ENCODE assay signal across 18 cellular contexts in the genomic region with DNA sequence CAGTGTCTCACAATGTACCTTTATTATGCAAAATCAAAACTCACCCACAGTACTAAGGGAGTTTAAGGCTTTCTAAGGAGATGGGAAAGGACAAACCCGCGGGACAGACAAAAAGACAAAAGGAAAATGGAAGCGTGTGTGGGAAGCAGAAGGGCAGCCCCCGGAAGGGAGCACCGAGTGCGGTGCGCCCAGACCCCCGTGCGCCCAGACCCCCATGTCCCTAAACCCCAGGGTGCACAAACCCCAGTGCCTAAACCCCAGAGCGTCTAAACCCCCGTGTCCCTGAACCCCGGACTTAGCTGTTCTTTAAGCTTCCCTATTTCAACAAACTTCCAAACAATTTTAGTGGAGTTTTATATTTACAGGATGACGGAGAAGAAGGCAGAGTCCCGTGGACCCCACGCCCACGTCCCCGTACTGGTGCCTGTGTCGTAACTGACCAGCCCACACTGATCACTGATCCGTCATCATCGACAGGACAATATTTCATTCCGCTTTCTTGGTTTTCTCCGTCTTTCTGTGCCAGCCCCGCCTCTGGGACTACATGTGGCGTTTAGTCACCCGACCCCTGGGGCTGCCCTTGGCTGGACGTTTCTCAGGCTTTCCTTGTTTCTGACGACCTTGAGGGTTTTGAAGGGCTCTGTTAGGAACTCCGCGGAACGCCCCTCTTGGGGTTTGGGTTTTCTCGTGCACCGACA.
"Had no signal": no experiment of that assay in that cellular context is flagged by ENCODE, and none has a peak within 500 bp of the region (broad histone marks: within the 10 kb centered on the region; RNA-seq: fewer than 3 reads in every experiment).

No MANE protein-coding gene starts in this region.

- H3K4me3 ChIP-seq: coronary artery, esophagus squamous epithelium, pancreas, tibial artery, uterus had no signal

- H3K27me3 ChIP-seq: pancreas, uterus had no signal

- DNase-seq: activated CD4-positive, alpha-beta memory T cell treated with anti-CD3 and anti-CD28 coated beads for 36 hours; activated CD4-positive, alpha-beta T cell treated with anti-CD3 and anti-CD28 coated beads for 36 hours; activated CD8-positive, alpha-beta memory T cell treated with anti-CD3 and anti-CD28 coated beads, Interleukin-2, amount 10 ng/mL, durations not matched to agents 7 days and 5 days; activated naive CD4-positive, alpha-beta T cell treated with anti-CD3 and anti-CD28 coated beads for 36 hours; activated T-cell treated with anti-CD3 and anti-CD28 coated beads, Interleukin-2, amount 50 U/mL, for 1 hour; central memory CD4-positive, alpha-beta T cell; esophagus squamous epithelium; foreskin fibroblast; glutamatergic neuron; pancreas; stimulated activated CD4-positive, alpha-beta T cell treated with anti-CD3 and anti-CD28 coated beads, Interleukin-15, amount 100 ng/mL, for 24 hours; stimulated activated CD4-positive, alpha-beta T cell treated with anti-CD3 and anti-CD28 coated beads, Interleukin-4, amount 100 ng/mL, for 1 hour; stimulated activated naive B cell treated with anti-CD40 and anti-IgM and Interleukin-4, amounts not matched to agents 10 μg/mL and 1 μg/mL and 100 μg/mL, for 72 hours; T-helper 17 cell; uterus had no signal

- H3K4me1 Mint-ChIP-seq: activated CD4-positive, alpha-beta T cell treated with anti-CD3 and anti-CD28 coated beads for 36 hours had no signal

- H3K36me3 ChIP-seq: esophagus squamous epithelium, pancreas, tibial artery, uterus had no signal

- H3K4me3 Mint-ChIP-seq: activated CD4-positive, alpha-beta memory T cell treated with anti-CD3 and anti-CD28 coated beads for 36 hours; activated CD4-positive, alpha-beta T cell treated with anti-CD3 and anti-CD28 coated beads for 36 hours; activated CD8-positive, alpha-beta memory T cell treated with anti-CD3 and anti-CD28 coated beads, Interleukin-2, amount 10 ng/mL, durations not matched to agents 7 days and 5 days; activated naive CD4-positive, alpha-beta T cell treated with anti-CD3 and anti-CD28 coated beads for 36 hours; stimulated activated naive B cell treated with anti-CD40 and anti-IgM and Interleukin-4, amounts not matched to agents 10 μg/mL and 1 μg/mL and 100 μg/mL, for 72 hours; T-helper 17 cell had no signal

- H3K27ac Mint-ChIP-seq: activated CD4-positive, alpha-beta memory T cell treated with anti-CD3 and anti-CD28 coated beads for 36 hours; activated CD4-positive, alpha-beta T cell treated with anti-CD3 and anti-CD28 coated beads for 36 hours; activated CD8-positive, alpha-beta memory T cell treated with anti-CD3 and anti-CD28 coated beads, Interleukin-2, amount 10 ng/mL, durations not matched to agents 7 days and 5 days; activated naive CD4-positive, alpha-beta T cell treated with anti-CD3 and anti-CD28 coated beads for 36 hours; activated T-helper 2 cell treated with anti-CD3 and anti-CD28 coated beads, Interferon-gamma antibody, Interleukin-2, Interleukin-4, amounts not matched to agents 10 μg/mL and 5 μg/mL and 100 μg/mL, durations not matched to agents 14 hours and 24 hours and 36 hours; T-helper 17 cell had no signal

- H3K27ac ChIP-seq: coronary artery, esophagus squamous epithelium, pancreas, tibial artery, uterus had no signal

- H3K9me3 ChIP-seq: esophagus squamous epithelium, pancreas, tibial artery, uterus had no signal

- H3K27me3 Mint-ChIP-seq: activated CD4-positive, alpha-beta memory T cell treated with anti-CD3 and anti-CD28 coated beads for 36 hours; activated CD4-positive, alpha-beta T cell treated with anti-CD3 and anti-CD28 coated beads for 36 hours; activated CD8-positive, alpha-beta memory T cell treated with anti-CD3 and anti-CD28 coated beads, Interleukin-2, amount 10 ng/mL, durations not matched to agents 7 days and 5 days; stimulated activated naive B cell treated with anti-CD40 and anti-IgM and Interleukin-4, amounts not matched to agents 10 μg/mL and 1 μg/mL and 100 μg/mL, for 72 hours; T-helper 17 cell had no signal

- ATAC-seq: activated CD4-positive, alpha-beta T cell treated with anti-CD3 and anti-CD28 coated beads for 36 hours; activated CD8-positive, alpha-beta memory T cell treated with anti-CD3 and anti-CD28 coated beads, Interleukin-2, amount 10 ng/mL, durations not matched to agents 7 days and 5 days; pancreas; stimulated activated naive B cell treated with anti-CD40 and anti-IgM and Interleukin-4, amounts not matched to agents 10 μg/mL and 1 μg/mL and 100 μg/mL, for 72 hours; T-helper 17 cell had no signal

- H3K9me3 Mint-ChIP-seq: activated CD4-positive, alpha-beta memory T cell treated with anti-CD3 and anti-CD28 coated beads for 36 hours; activated naive CD4-positive, alpha-beta T cell treated with anti-CD3 and anti-CD28 coated beads for 36 hours; activated T-helper 2 cell treated with anti-CD3 and anti-CD28 coated beads, Interferon-gamma antibody, Interleukin-2, Interleukin-4, amounts not matched to agents 10 μg/mL and 5 μg/mL and 100 μg/mL, durations not matched to agents 14 hours and 24 hours and 36 hours; stimulated activated naive B cell treated with anti-CD40 and anti-IgM and Interleukin-4, amounts not matched to agents 10 μg/mL and 1 μg/mL and 100 μg/mL, for 72 hours had no signal

- H3K36me3 Mint-ChIP-seq: activated CD4-positive, alpha-beta memory T cell treated with anti-CD3 and anti-CD28 coated beads for 36 hours; activated CD8-positive, alpha-beta memory T cell treated with anti-CD3 and anti-CD28 coated beads, Interleukin-2, amount 10 ng/mL, durations not matched to agents 7 days and 5 days had no signal
